Comparison of ENCODE assay signal across 8 cellular contexts in genomic region chr6:42547407-42548329, GRCh38. TPM values are rescaled to one million over a fixed set of nuclear protein-coding genes. Genes with fewer than 3 reads are reported as not detected.
DNase-seq lines count a peak whose midpoint lies in the region; ATAC-seq and TF ChIP-seq lines count a peak whose summit lies in the region.

No MANE protein-coding gene starts in this region.

- peak overlapping the region; percentile 68 for H3K4me3 Mint-ChIP-seq in Calu3 (ENCODE audit: low read depth, unreplicated experiment)
- H3K4me3 Mint-ChIP-seq in nephron progenitor cell: peak overlapping the region; percentile 83

- H3K36me3 Mint-ChIP-seq in Calu3 (ENCODE audit: insufficient read depth, unreplicated experiment) (peaks cover 4% of the 10 kb centered on the region), nephron progenitor cell (ENCODE audit: low read depth) (no peaks in the 10 kb centered on the region)

- peak; percentile 96 for DNase-seq in Calu3
- DNase-seq in LHCN-M2 (ENCODE audit: low read depth): peak; percentile 77
- DNase-seq in RPMI7951 (ENCODE audit: low read depth): peak; percentile 80
- peak; percentile 79 for DNase-seq in activated effector memory CD4-positive, alpha-beta T cell treated with Interleukin-2 at 50 U/mL for 16 hours
- peak; percentile 51 for DNase-seq in fibroblast of the conjunctiva (ENCODE audit: low read depth)
- DNase-seq in nephron progenitor cell: peak; percentile 89
- peak; percentile 80 for DNase-seq in stimulated activated naive CD4-positive, alpha-beta T cell treated with Interleukin-2 at 50 U/mL for 16 hours (lab: John Stamatoyannopoulos, UW)

- intact Hi-C loops in Calu3 (cut with micrococcal nuclease; ENCODE audit: unreplicated experiment): loop anchor here (5.0 to 10.0 kb wide), 2 partner anchors 285 to 473 kb away; no protein-coding TSS in a partner anchor

- H3K27me3 Mint-ChIP-seq in Calu3 (ENCODE audit: unreplicated experiment): no peaks in the 10 kb centered on the region
- H3K27me3 Mint-ChIP-seq in nephron progenitor cell (ENCODE audit: low read depth, poor library complexity): peaks cover 3% of the 10 kb centered on the region

- CTCF ChIA-PET in Calu3 (lab: Charles Lee): interaction anchor here (0.5 to 2.2 kb wide), 39 partner anchors 9 to 1947 kb away, joined by 3 to 27 read pairs (median 5); partner anchors contain the start of genes RPL7L1 and UBR2

- peak; percentile 93 for ATAC-seq in GM21529 (IDR thresholded peaks at IDR 0.05; ENCODE audit: unreplicated experiment)

- peaks cover 11% of the 10 kb centered on the region for H3K4me1 Mint-ChIP-seq in Calu3 (ENCODE audit: low read depth, unreplicated experiment)
- H3K4me1 Mint-ChIP-seq in nephron progenitor cell: peaks cover 14% of the 10 kb centered on the region

- TF ChIP-seq CTCF in Calu3 (IDR thresholded peaks at IDR 0.05; ENCODE audit: unreplicated experiment): peak; percentile 97
- peak; percentile 99 for TF ChIP-seq CTCF in nephron progenitor cell (IDR thresholded peaks at IDR 0.05)

- no peaks in the 10 kb centered on the region for H3K9me3 Mint-ChIP-seq in Calu3 (ENCODE audit: low read depth, unreplicated experiment)
- no peaks in the 10 kb centered on the region for H3K9me3 Mint-ChIP-seq in nephron progenitor cell

- BruUV-seq in Calu3 (replicated peaks; lab: Mats Ljungman, UMichigan): no TSS peak

- H3K27ac Mint-ChIP-seq in Calu3 (ENCODE audit: unreplicated experiment) (peak overlapping the region; percentile 58), nephron progenitor cell (peak overlapping the region; percentile 66)

RNA-seq across cellular contexts. Expression of gene UBR2, which starts 16.2 kb away (rescaled TPM):
- total RNA-seq in Calu3 (2022) (32.4 and 32.9 TPM in 2 replicates), LHCN-M2 (2014; rRNA removed) (16.8 and 19.2 TPM in 2 replicates)
- polyA plus RNA-seq in LHCN-M2 (2012): 4.7 TPM
- 20.6 and 22.6 TPM in 2 replicates for total RNA-seq in RPMI7951 (2014; rRNA removed; shearing (Covaris generic))

Comparison
In these comparisons a context has a peak if more than half of its experiments do, and no peak if none do; other contexts are left out.
1. Peak in every context shown above with its lines: DNase-seq and ATAC-seq.